In the genomic region with DNA sequence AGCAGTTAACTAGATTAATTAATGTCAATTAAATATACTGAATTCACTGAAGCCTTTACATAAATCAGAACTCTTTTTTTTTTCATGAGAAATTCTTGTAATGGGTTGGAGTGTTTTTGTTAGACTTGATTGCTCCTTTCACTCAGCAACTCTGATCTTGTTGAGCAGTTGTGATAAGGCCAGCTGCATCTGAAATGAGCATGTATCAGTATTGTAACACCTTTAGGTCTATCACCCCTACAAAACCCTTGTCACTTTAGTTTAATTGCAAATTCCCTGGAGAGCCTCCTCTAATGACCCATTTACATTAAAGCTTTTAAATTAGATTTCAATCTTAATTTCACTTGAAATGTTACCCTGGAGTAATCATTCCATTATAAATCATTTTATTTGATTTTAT, we compare ENCODE assay signal across 23 cellular contexts.
"Had no signal": no experiment of that assay in that cellular context is flagged by ENCODE, and none has a peak within 500 bp of the region (broad histone marks: within the 10 kb centered on the region; RNA-seq: fewer than 3 reads in every experiment).

No MANE protein-coding gene starts in this region.

- DNase-seq: islet precursor cell; left ventricle myocardium inferior; midbrain; mucosa of descending colon; naive thymus-derived CD4-positive, alpha-beta T cell; ovary; right cardiac atrium; stimulated activated CD4-positive, alpha-beta T cell treated with anti-CD3 and anti-CD28 coated beads, Interleukin-12 subunit alpha, Interleukin-12 subunit beta, amount 100 ng/mL, for 4 hours; stimulated activated CD4-positive, alpha-beta T cell treated with anti-CD3 and anti-CD28 coated beads, Interleukin-15, amount 100 ng/mL, for 24 hours; stimulated activated CD4-positive, alpha-beta T cell treated with anti-CD3 and anti-CD28 coated beads, Interleukin-2, amount 100 ng/mL, for 24 hours; stimulated activated CD4-positive, alpha-beta T cell treated with anti-CD3 and anti-CD28 coated beads, Interleukin-4, amount 100 ng/mL, for 1 hour; stimulated activated naive B cell treated with anti-CD40 and anti-IgM and Interleukin-4, amounts not matched to agents 10 μg/mL and 1 μg/mL and 100 μg/mL, for 72 hours; stimulated activated naive CD8-positive, alpha-beta T cell treated with anti-CD3 and anti-CD28 coated beads, Interleukin-15, Interleukin-2, amounts not matched to agents 100 U/mL and 50 U/mL, for 24 hours; stomach; testis; thyroid gland; transverse colon; upper lobe of left lung had no signal

- H3K36me3 ChIP-seq: left ventricle myocardium inferior, ovary, stomach, thyroid gland, transverse colon, upper lobe of left lung had no signal

- FAIRE-seq: urothelium cell line had no signal

- H3K4me1 ChIP-seq: left ventricle myocardium inferior, stomach, testis, thyroid gland, transverse colon, upper lobe of left lung had no signal

- H3K4me3 ChIP-seq: left ventricle myocardium inferior, lung, mucosa of descending colon, ovary, skin epidermis, stomach, testis, thyroid gland, transverse colon, upper lobe of left lung had no signal

- H3K27me3 ChIP-seq: ovary, stomach, testis, thyroid gland, transverse colon, upper lobe of left lung had no signal

- H3K9me3 ChIP-seq: ovary, testis, thyroid gland had no signal

- H3K27ac ChIP-seq: left ventricle myocardium inferior, ovary, skin epidermis, stomach, testis, thyroid gland, transverse colon, upper lobe of left lung had no signal

- ATAC-seq: mucosa of descending colon; naive thymus-derived CD4-positive, alpha-beta T cell; natural killer cell treated with Interleukin-12 subunit alpha and Interleukin-12 subunit beta and Interleukin-15 and Interleukin-18, amount 100 ng/mL, for 72 hours; right cardiac atrium; sciatic nerve; stimulated activated naive B cell treated with anti-CD40 and anti-IgM and Interleukin-4, amounts not matched to agents 10 μg/mL and 1 μg/mL and 100 μg/mL, for 72 hours; stimulated activated naive CD8-positive, alpha-beta T cell treated with anti-CD3 and anti-CD28 coated beads, Interleukin-15, Interleukin-2, amounts not matched to agents 100 U/mL and 50 U/mL, for 24 hours had no signal
